Comparison of ENCODE assay signal across 9 cellular contexts in genomic region chr18:77087391-77088141, GRCh38. TPM values are rescaled to one million over a fixed set of nuclear protein-coding genes. Genes with fewer than 3 reads are reported as not detected.
DNase-seq lines count a peak whose midpoint lies in the region; ATAC-seq, FAIRE-seq and TF ChIP-seq lines count a peak whose summit lies in the region.
"Had no signal": no experiment of that assay in that cellular context is flagged by ENCODE, and none has a peak within 500 bp of the region (broad histone marks: within the 10 kb centered on the region; RNA-seq: fewer than 3 reads in every experiment).

No MANE protein-coding gene starts in this region.

- DNase-seq in HFFc6 (no peak), epidermal melanocyte (ENCODE audit: insufficient read length, low spot score) (peak; percentile 50), HepG2 (ENCODE audit: low spot score) (no peak), KG1 (lab: John Stamatoyannopoulos, UW) (no peak), NCI-H82 (lab: John Stamatoyannopoulos, UW) (no peak)
- DNase-seq: NCI-H1417 treated with DMSO at 0.1 percent for 48 hours had no signal

- TF ChIP-seq EP300 in HepG2 (IDR thresholded peaks at IDR 0.05; ENCODE audit: low read depth in 2 of 2, low read length in 2 of 2) (no peak), HepG2 (CRISPR knock-in tag; IDR thresholded peaks at IDR 0.05; ENCODE audit: borderline replicate concordance) (no peak)

- H3K27ac Mint-ChIP-seq in HFFc6 = no peak overlapping the region

- H3K27me3 Mint-ChIP-seq in HFFc6 (ENCODE audit: insufficient read depth) = peaks cover 4% of the 10 kb centered on the region

- BruUV-seq in HepG2 (replicated peaks; lab: Mats Ljungman, UMichigan) = no TSS peak

- no peaks in the 10 kb centered on the region for H3K36me3 ChIP-seq in HepG2 (replicated peaks in 1 of 2; ENCODE audit: control insufficient read depth in 1 of 2, insufficient read depth in 2 of 2, low read length in 2 of 2)
- no peaks in the 10 kb centered on the region for H3K36me3 ChIP-seq in skeletal muscle satellite cell (ENCODE audit: insufficient read depth, low read length)

- H3K79me2 ChIP-seq in HepG2 (ENCODE audit: insufficient read depth, low read length) = no peaks in the 10 kb centered on the region

- peak; percentile 94 for ATAC-seq in HepG2
- no peak for ATAC-seq in HG02981 (IDR thresholded peaks at IDR 0.05; ENCODE audit: unreplicated experiment)
- no peak for ATAC-seq in GM21619 (IDR thresholded peaks at IDR 0.05; ENCODE audit: unreplicated experiment)

- H3K4me1 ChIP-seq in HepG2 (ENCODE audit: insufficient read depth, low read length) (peaks cover 35% of the 10 kb centered on the region), skeletal muscle satellite cell (ENCODE audit: control insufficient read depth, insufficient read depth, low read length) (peaks cover 19% of the 10 kb centered on the region)

- no peaks in the 10 kb centered on the region for H3K27me3 ChIP-seq in HepG2 (ENCODE audit: control insufficient read depth in 1 of 2, insufficient read depth in 2 of 2, low read length in 2 of 2)
- H3K27me3 ChIP-seq in skeletal muscle satellite cell (ENCODE audit: control insufficient read depth, insufficient read depth, low read length) = peaks cover 4% of the 10 kb centered on the region

- POLR2A ChIA-PET in HepG2 (lab: Yijun Ruan, JAX) = no interaction called here

- H3K4me2 ChIP-seq in HepG2 (ENCODE audit: low read depth, low read length) (peak overlapping the region; percentile 65), skeletal muscle satellite cell (ENCODE audit: low read length) (peak overlapping the region; percentile 82)

- H3K9me3 ChIP-seq in HepG2 (ENCODE audit: low read length) (no peaks in the 10 kb centered on the region), skeletal muscle satellite cell (replicated peaks; ENCODE audit: low read length) (no peaks in the 10 kb centered on the region)

- H4K20me1 ChIP-seq in HepG2 (ENCODE audit: insufficient read depth, low read length) = peaks cover 11% of the 10 kb centered on the region

- no peak for TF ChIP-seq POLR2A in HepG2 (IDR thresholded peaks at IDR 0.05; ENCODE audit: insufficient read depth in 1 of 2, low read depth in 2 of 2, low read length in 2 of 2)

- peaks cover 24% of the 10 kb centered on the region for H3K4me1 Mint-ChIP-seq in HFFc6 (ENCODE audit: low read depth)

- H3K4me3 ChIP-seq in HepG2 (replicated peaks in 1 of 3; ENCODE audit: insufficient read depth in 1 of 3, low read depth in 2 of 3, low read length in 3 of 3) (peak overlapping the region; percentile 32 to 46 (median 42); a peak in 5 of 6 replicates), skeletal muscle satellite cell (ENCODE audit: low read length) (peak overlapping the region; percentile 44)

- no peak overlapping the region for H3K27ac ChIP-seq in HepG2 (ENCODE audit: extremely low read length, insufficient read depth, low read length)

- H3K9me3 Mint-ChIP-seq in HFFc6 = no peaks in the 10 kb centered on the region

- WGBS in HepG2 (ENCODE audit: low lambda C conversion rate) = 0% methylated on average over 19 of the region's 55 CpGs

- TF ChIP-seq RAD21 in HepG2 (CRISPR knock-in tag; IDR thresholded peaks at IDR 0.05) = no peak

- no peak for TF ChIP-seq CTCF in HFFc6 (IDR thresholded peaks at IDR 0.05)
- no peak for TF ChIP-seq CTCF in HepG2 (CRISPR knock-in tag; IDR thresholded peaks at IDR 0.05)

- in situ Hi-C loops in HepG2 (cut with HindIII; ENCODE audit: extremely low pct_ligation_motif_present, low pct_unique_long_range_greater_than_20kb) = no loop called here

- FAIRE-seq in HepG2 (lab: Jason Lieb, UNC) = no peak

- H3K9ac ChIP-seq in HepG2 (ENCODE audit: insufficient read depth, low read depth, low read length) = no peak overlapping the region
- H3K9ac ChIP-seq in skeletal muscle satellite cell (ENCODE audit: low read depth, low read length) = peak overlapping the region; percentile 69

- peak overlapping the region; percentile 77 for H3K4me3 Mint-ChIP-seq in HFFc6

- H3K36me3 Mint-ChIP-seq in HFFc6 (ENCODE audit: low read depth) = no peaks in the 10 kb centered on the region

- no peak overlapping the region for H2AFZ ChIP-seq in HepG2 (ENCODE audit: low read length)

- CTCF ChIA-PET in HepG2 (lab: Yijun Ruan, JAX; ENCODE audit: low intra/inter-chr PET ratio, low total read pairs) = no interaction called here

- intact Hi-C loops in HepG2 (cut with micrococcal nuclease; ENCODE audit: unreplicated experiment) = loop anchor here (2.0 kb wide), 1 partner anchor 27 kb away; no protein-coding TSS in a partner anchor

TF ChIP-seq in HepG2, 621 proteins besides CTCF, POLR2A, EP300 and RAD21 (continues in another document):
- TF ChIP-seq, protein P1, sequence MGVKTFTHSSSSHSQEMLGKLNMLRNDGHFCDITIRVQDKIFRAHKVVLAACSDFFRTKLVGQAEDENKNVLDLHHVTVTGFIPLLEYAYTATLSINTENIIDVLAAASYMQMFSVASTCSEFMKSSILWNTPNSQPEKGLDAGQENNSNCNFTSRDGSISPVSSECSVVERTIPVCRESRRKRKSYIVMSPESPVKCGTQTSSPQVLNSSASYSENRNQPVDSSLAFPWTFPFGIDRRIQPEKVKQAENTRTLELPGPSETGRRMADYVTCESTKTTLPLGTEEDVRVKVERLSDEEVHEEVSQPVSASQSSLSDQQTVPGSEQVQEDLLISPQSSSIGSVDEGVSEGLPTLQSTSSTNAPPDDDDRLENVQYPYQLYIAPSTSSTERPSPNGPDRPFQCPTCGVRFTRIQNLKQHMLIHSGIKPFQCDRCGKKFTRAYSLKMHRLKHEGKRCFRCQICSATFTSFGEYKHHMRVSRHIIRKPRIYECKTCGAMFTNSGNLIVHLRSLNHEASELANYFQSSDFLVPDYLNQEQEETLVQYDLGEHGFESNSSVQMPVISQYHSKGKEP (CRISPR knock-in tag; IDR thresholded peaks at IDR 0.05) = no peak
- TF ChIP-seq RARG (CRISPR knock-in tag; IDR thresholded peaks at IDR 0.05; ENCODE audit: low read depth) (no peak), UBTF (CRISPR knock-in tag; IDR thresholded peaks at IDR 0.05) (peak; percentile 52; the same call in 1 of the 2 replicates), ARNTL (CRISPR knock-in tag; IDR thresholded peaks at IDR 0.05) (no peak)
- TF ChIP-seq, protein P2, sequence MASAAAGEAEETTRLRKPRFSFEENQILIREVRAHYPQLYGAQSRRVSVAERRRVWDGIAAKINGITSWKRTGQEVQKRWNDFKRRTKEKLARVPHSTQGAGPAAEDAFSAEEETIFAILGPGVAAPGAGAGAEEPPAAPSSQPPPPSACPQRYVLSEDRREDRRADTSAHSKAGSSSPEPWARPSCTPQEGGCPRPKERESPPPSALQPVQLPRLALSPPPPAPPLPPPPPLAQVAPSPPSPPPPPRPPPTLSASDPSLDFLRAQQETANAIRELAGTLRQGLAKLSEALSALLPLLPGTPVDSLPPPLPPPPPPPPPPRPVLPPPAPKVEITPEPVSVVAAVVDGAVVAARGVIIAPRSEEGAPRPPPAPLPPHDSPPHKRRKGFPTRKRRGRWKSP (CRISPR knock-in tag; IDR thresholded peaks at IDR 0.05) = 0 out of 2 replicates have a peak, but pooled peaks have one; percentile 20

RNA-seq across cellular contexts. Expression of gene MBP, which starts 45.0 kb away (rescaled TPM):
- under 1 TPM in 5 of 6 experiments, not detected in 1; 0.05 to 0.23 (median 0.12) TPM for total RNA-seq in HFFc6 (2021; fragmentation: NEBNext Ultra II Directional; extraction: Animal tissue kit (Norgen Biotek cat#: 25700))
- total RNA-seq in HepG2 (2016; rRNA removed; fragmentation: Illumina TruSeq; extraction: Trizol) = 5.0 TPM in 2 replicates
- 1.4 and 1.7 TPM in 2 replicates for total RNA-seq in HepG2 (2016; cell fraction: cytosol; rRNA removed; fragmentation: Illumina TruSeq; extraction: Trizol; ENCODE audit: low read depth)
- total RNA-seq in HepG2 (2016; cell fraction: insoluble cytoplasmic fraction; rRNA removed; fragmentation: Illumina TruSeq; extraction: Trizol) = 4.7 TPM in 2 replicates
- total RNA-seq in HepG2 (2016; cell fraction: membrane; rRNA removed; fragmentation: Illumina TruSeq; extraction: Trizol) = 1.8 and 2.3 TPM in 2 replicates
- 5.1 and 6.2 TPM in 2 replicates for total RNA-seq in HepG2 (2016; cell fraction: nucleus; rRNA removed; fragmentation: Illumina TruSeq; extraction: Trizol)
- 8.5 and 10.9 TPM in 2 replicates for polyA plus RNA-seq in HepG2 (2011; rRNA removed)
- 5.1 and 8.0 TPM in 2 replicates for polyA plus RNA-seq in HepG2 (2011; cell fraction: cytosol; rRNA removed)
- polyA plus RNA-seq in HepG2 (2011; cell fraction: nucleus; rRNA removed) = 14.4 and 16.4 TPM in 2 replicates
- polyA plus RNA-seq in HepG2 (2012) = 10.8 and 11.5 TPM in 2 replicates
- 0.49 and 0.51 TPM in 2 replicates for polyA plus RNA-seq in HepG2 (2016; cell fraction: cytosol; fragmentation: Illumina TruSeq; extraction: Trizol; ENCODE audit: low read depth)
- polyA plus RNA-seq in HepG2 (2016; cell fraction: insoluble cytoplasmic fraction; fragmentation: Illumina TruSeq; extraction: Trizol; ENCODE audit: low read depth) = 4.2 and 4.7 TPM in 2 replicates
- 1.0 and 1.1 TPM in 2 replicates for polyA plus RNA-seq in HepG2 (2016; cell fraction: membrane; fragmentation: Illumina TruSeq; extraction: Trizol; ENCODE audit: low read depth)
- 4.4 and 5.6 TPM in 2 replicates for polyA plus RNA-seq in HepG2 (2016; cell fraction: nucleus; fragmentation: Illumina TruSeq; extraction: Trizol; ENCODE audit: insufficient read depth, low read depth)
- 10.6 and 20.4 TPM in 2 replicates for polyA minus RNA-seq in HepG2 (2011; rRNA and poly(A)+ RNA removed; ENCODE audit: low replicate concordance)
- 7.3 and 8.8 TPM in 2 replicates for polyA minus RNA-seq in HepG2 (2011; cell fraction: cytosol; rRNA and poly(A)+ RNA removed)
- 19.0 and 19.6 TPM in 2 replicates for polyA minus RNA-seq in HepG2 (2011; cell fraction: nucleus; rRNA and poly(A)+ RNA removed)
- total RNA-seq in skeletal muscle satellite cell (2012; rRNA removed) = 3.1 and 6.8 TPM in 2 replicates
